ENCODE assay signal across 8 cellular contexts in genomic region chrX:9352243-9352642, GRCh38.
DNase-seq lines count a peak whose midpoint lies in the region; ATAC-seq and TF ChIP-seq lines count a peak whose summit lies in the region.

No MANE protein-coding gene starts in this region.

- H3K27ac ChIP-seq in osteoblast (ENCODE audit: low read depth, low read length), result no peak overlapping the region
- H3K27ac ChIP-seq in heart right ventricle, result peak overlapping the region in 1 of 10 donors; percentile 67
- peak overlapping the region in 1 of 3 donors; percentile 12 for H3K27ac ChIP-seq in thyroid gland

- no peaks in the 10 kb centered on the region for H4K20me1 ChIP-seq in osteoblast (ENCODE audit: insufficient read depth, low read length)

- no peak overlapping the region for H2AFZ ChIP-seq in osteoblast (ENCODE audit: low read length)

- no peaks in the 10 kb centered on the region for H3K27me3 ChIP-seq in osteoblast (ENCODE audit: insufficient read depth, low read length)
- H3K27me3 ChIP-seq in heart right ventricle, result no peaks in the 10 kb centered on the region
- no peaks in the 10 kb centered on the region for H3K27me3 ChIP-seq in thyroid gland

- H3K9me3 ChIP-seq in osteoblast (ENCODE audit: low read depth, low read length), result no peaks in the 10 kb centered on the region
- H3K9me3 ChIP-seq in heart right ventricle, result no peaks in the 10 kb centered on the region
- no peaks in the 10 kb centered on the region for H3K9me3 ChIP-seq in thyroid gland

- no peak for TF ChIP-seq POLR2A in thyroid gland (IDR thresholded peaks at IDR 0.05)

- peak; percentile 44 to 87 for DNase-seq in NOMO-1 (lab: John Stamatoyannopoulos, UW; ENCODE audit: unreplicated experiment in 2 of 2)
- DNase-seq in NOMO-1 treated with dmso at 0.1 percent for 144 hours (lab: John Stamatoyannopoulos, UW; ENCODE audit: unreplicated experiment), result no peak
- DNase-seq in RPMI8226, result peak; percentile 40
- DNase-seq in osteoblast (ENCODE audit: insufficient read length, low spot score, missing footprints), result no peak
- no peak for DNase-seq in sciatic nerve (ENCODE audit: low spot score)
- no peak for DNase-seq in heart right ventricle
- DNase-seq in thyroid gland, result no peak

- intact Hi-C loops in sciatic nerve (cut with DNase I), result no loop called here
- intact Hi-C loops in heart right ventricle (cut with DNase I), result loop anchor here in 2 of 10 donors (10.0 kb wide), 2 partner anchors 93 to 103 kb away; no protein-coding TSS in a partner anchor
- intact Hi-C loops in thyroid gland (cut with DNase I), result no loop called here

- H3K36me3 ChIP-seq in osteoblast (ENCODE audit: insufficient read depth, low read length) (no peaks in the 10 kb centered on the region), heart right ventricle (no peaks in the 10 kb centered on the region), thyroid gland (no peaks in the 10 kb centered on the region)

- TF ChIP-seq CTCF in osteoblast (IDR thresholded peaks at IDR 0.05; ENCODE audit: extremely low read depth, low read depth, low read length) (no peak), heart right ventricle (IDR thresholded peaks at IDR 0.05) (no peak), thyroid gland (IDR thresholded peaks at IDR 0.05) (no peak)

- ATAC-seq in HG02798 (IDR thresholded peaks at IDR 0.05; ENCODE audit: poor library complexity, unreplicated experiment), result peak; percentile 70
- no peak for ATAC-seq in sciatic nerve
- no peak for ATAC-seq in heart right ventricle

- no peaks in the 10 kb centered on the region for H3K79me2 ChIP-seq in osteoblast (ENCODE audit: insufficient read depth, low read length)

- peak overlapping the region; percentile 80 for H3K4me2 ChIP-seq in osteoblast (ENCODE audit: insufficient read depth, low read length)

- H3K4me1 ChIP-seq in osteoblast (ENCODE audit: insufficient read depth, low read length), result peaks cover 16% of the 10 kb centered on the region
- H3K4me1 ChIP-seq in heart right ventricle, result peaks cover 0 to 38% (median 0%) of the 10 kb centered on the region in 9 donors
- H3K4me1 ChIP-seq in thyroid gland, result no peaks in the 10 kb centered on the region

- no peak overlapping the region for H3K4me3 ChIP-seq in osteoblast (ENCODE audit: insufficient read depth, low read length)
- peak overlapping the region in 1 of 10 donors; percentile 8 for H3K4me3 ChIP-seq in heart right ventricle
- H3K4me3 ChIP-seq in thyroid gland (replicated peaks in 1 of 3), result no peak overlapping the region

- 57 to 89% methylated on average over 4 of the region's 4 CpGs for WGBS in heart right ventricle, 2 donors
- WGBS in thyroid gland, 2 donors, result 24 to 33% methylated on average over 4 of the region's 4 CpGs

Comparison
In these comparisons a context has a peak if more than half of its experiments do, and no peak if none do; other contexts are left out.
1. DNase-seq: peak in NOMO-1 (2 of 2) and RPMI8226 (single experiment); none in NOMO-1 treated with dmso at 0.1 percent for 144 hours (single experiment), osteoblast (single experiment), sciatic nerve (single experiment), heart right ventricle (0 of 2) and thyroid gland (0 of 2).